Comparison of ENCODE assay signal across 11 cellular contexts in the genomic region with DNA sequence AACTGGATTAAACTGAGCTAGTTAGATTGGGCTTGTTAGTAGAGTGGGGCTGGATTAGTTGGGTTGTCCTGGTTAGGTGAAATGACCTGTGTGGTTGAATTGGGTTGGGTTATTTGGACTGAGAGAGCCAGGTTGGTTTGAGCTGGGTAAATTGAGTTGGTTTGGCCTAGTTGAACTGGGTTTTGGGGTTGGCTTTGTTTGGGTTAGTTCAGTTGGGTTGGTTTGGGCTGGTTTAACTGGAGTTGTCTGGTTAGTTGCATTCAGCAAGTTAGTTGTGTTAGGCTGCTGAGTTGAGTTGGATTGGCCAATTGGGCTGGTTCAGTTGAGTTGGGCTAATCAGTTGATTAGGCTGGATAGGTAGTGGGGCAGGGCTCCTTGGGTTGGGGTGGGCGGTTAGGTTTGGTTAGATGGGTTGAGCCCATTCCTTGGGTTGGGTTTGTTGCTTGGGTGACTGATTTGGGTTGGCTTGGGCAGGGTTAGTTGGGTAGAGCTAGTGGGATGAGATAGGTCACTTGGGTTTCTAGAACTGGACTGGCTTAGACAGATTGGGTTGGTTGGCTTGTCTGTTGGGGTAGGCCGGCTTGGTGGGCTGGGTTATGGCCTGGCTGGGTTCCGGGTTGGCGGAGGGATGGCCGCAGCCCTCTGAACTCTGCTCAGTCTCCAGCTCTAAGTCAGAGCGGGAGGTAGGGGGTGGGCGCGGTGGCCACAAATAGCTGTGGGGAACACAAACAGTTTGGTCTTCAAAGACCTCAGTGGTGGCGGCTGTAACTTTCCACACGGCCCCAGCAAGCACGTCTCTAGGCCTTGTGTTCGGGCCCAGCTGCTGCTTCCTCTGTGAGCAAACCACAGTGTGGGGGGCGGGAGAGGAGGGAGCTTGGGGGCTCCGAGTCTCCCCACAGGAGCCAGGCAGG.
A peak's percentile ranks its signal among the peaks of the same experiment; 100 is the strongest.
DNase-seq lines count a peak whose midpoint lies in the region; ATAC-seq and TF ChIP-seq lines count a peak whose summit lies in the region.
"Had no signal": no experiment of that assay in that cellular context is flagged by ENCODE, and none has a peak within 500 bp of the region (broad histone marks: within the 10 kb centered on the region; RNA-seq: fewer than 3 reads in every experiment).

No MANE protein-coding gene starts in this region.

- peak; percentile 80 for ATAC-seq in activated CD8-positive, alpha-beta T cell treated with anti-CD3 and anti-CD28 coated beads, Interleukin-2, amount 10 ng/mL, durations not matched to agents 7 days and 5 days
- peak; percentile 7 for ATAC-seq in esophagus mucosa
- ATAC-seq in stimulated activated effector memory CD8-positive, alpha-beta T cell treated with anti-CD3 and anti-CD28 coated beads, Interleukin-12 subunit alpha, Interleukin-12 subunit beta, amount 100 ng/mL, for 72 hours: peak; percentile 83

- peak; percentile 66 for DNase-seq in activated naive CD4-positive, alpha-beta T cell treated with anti-CD3 and anti-CD28 coated beads, Interleukin-2, amount 10 ng/mL, durations not matched to agents 7 days and 5 days
- DNase-seq in activated naive CD4-positive, alpha-beta T cell treated with anti-CD3 and anti-CD28 coated beads for 36 hours: no peak
- DNase-seq in activated CD8-positive, alpha-beta T cell treated with anti-CD3 and anti-CD28 coated beads, Interleukin-2, amount 10 ng/mL, durations not matched to agents 7 days and 5 days: peak; percentile 96
- DNase-seq in stimulated activated effector memory CD8-positive, alpha-beta T cell treated with anti-CD3 and anti-CD28 coated beads, Interleukin-12 subunit alpha, Interleukin-12 subunit beta, amount 100 ng/mL, for 72 hours (ENCODE audit: low spot score in 2 of 2): peak in 1 of 2 donors; percentile 87
- no peak for DNase-seq in ecto neural progenitor cell (ENCODE audit: low spot score)
- DNase-seq in ascending aorta (ENCODE audit: low spot score in 2 of 2): no peak
- no peak for DNase-seq in HAP-1 (ENCODE audit: low spot score in 2 of 2)
- DNase-seq: NCI-H1048, NCI-H774 had no signal

- TF ChIP-seq CTCF in ascending aorta (IDR thresholded peaks at IDR 0.05): no peak

- in situ Hi-C loops in HAP-1 (cut with MboI; ENCODE audit: low sequenced_read_pairs): no loop called here

- CTCF ChIA-PET in activated naive CD4-positive, alpha-beta T cell treated with anti-CD3 and anti-CD28 coated beads, Interleukin-2, amount 10 ng/mL, durations not matched to agents 7 days and 5 days (lab: Charles Lee): interaction anchor here (0.6 to 1.6 kb wide), 3 partner anchors 32 to 40 kb away, joined by 3 read pairs; no protein-coding TSS in a partner anchor
- CTCF ChIA-PET in activated naive CD4-positive, alpha-beta T cell treated with anti-CD3 and anti-CD28 coated beads for 36 hours (lab: Charles Lee): interaction anchor here (0.8 to 1.8 kb wide), 4 partner anchors 27 to 68 kb away, joined by 3 to 7 read pairs (median 4); no protein-coding TSS in a partner anchor
- CTCF ChIA-PET in activated CD8-positive, alpha-beta T cell treated with anti-CD3 and anti-CD28 coated beads, Interleukin-2, amount 10 ng/mL, durations not matched to agents 7 days and 5 days (lab: Charles Lee): interaction anchor here (0.6 to 12.4 kb wide), 16 partner anchors 9 to 104 kb away, joined by 3 to 136 read pairs (median 8); no protein-coding TSS in a partner anchor

- peaks cover 91% of the 10 kb centered on the region for H3K4me1 Mint-ChIP-seq in activated naive CD4-positive, alpha-beta T cell treated with anti-CD3 and anti-CD28 coated beads, Interleukin-2, amount 10 ng/mL, durations not matched to agents 7 days and 5 days
- peaks cover 66% of the 10 kb centered on the region for H3K4me1 Mint-ChIP-seq in activated naive CD4-positive, alpha-beta T cell treated with anti-CD3 and anti-CD28 coated beads for 36 hours (ENCODE audit: low read depth)
- peaks cover 92% of the 10 kb centered on the region for H3K4me1 Mint-ChIP-seq in activated CD8-positive, alpha-beta T cell treated with anti-CD3 and anti-CD28 coated beads, Interleukin-2, amount 10 ng/mL, durations not matched to agents 7 days and 5 days (ENCODE audit: low read depth)
- H3K4me1 Mint-ChIP-seq in stimulated activated effector memory CD8-positive, alpha-beta T cell treated with anti-CD3 and anti-CD28 coated beads, Interleukin-12 subunit alpha, Interleukin-12 subunit beta, amount 100 ng/mL, for 72 hours: peaks cover 92% of the 10 kb centered on the region

- POLR2A ChIA-PET in activated CD8-positive, alpha-beta T cell treated with anti-CD3 and anti-CD28 coated beads, Interleukin-2, amount 10 ng/mL, durations not matched to agents 7 days and 5 days (lab: Charles Lee): interaction anchor here (0.5 to 12.1 kb wide), 18 partner anchors 10 to 250 kb away, joined by 3 to 106 read pairs (median 6); a partner anchor contains a TSS

- H3K36me3 ChIP-seq in ascending aorta: no peaks in the 10 kb centered on the region
- no peaks in the 10 kb centered on the region for H3K36me3 ChIP-seq in HAP-1 (replicated peaks)

- no peaks in the 10 kb centered on the region for H3K27me3 Mint-ChIP-seq in activated naive CD4-positive, alpha-beta T cell treated with anti-CD3 and anti-CD28 coated beads, Interleukin-2, amount 10 ng/mL, durations not matched to agents 7 days and 5 days
- no peaks in the 10 kb centered on the region for H3K27me3 Mint-ChIP-seq in activated naive CD4-positive, alpha-beta T cell treated with anti-CD3 and anti-CD28 coated beads for 36 hours (ENCODE audit: low read depth)
- no peaks in the 10 kb centered on the region for H3K27me3 Mint-ChIP-seq in activated CD8-positive, alpha-beta T cell treated with anti-CD3 and anti-CD28 coated beads, Interleukin-2, amount 10 ng/mL, durations not matched to agents 7 days and 5 days (ENCODE audit: low read depth)

- no peak overlapping the region for H3K4me3 Mint-ChIP-seq in activated naive CD4-positive, alpha-beta T cell treated with anti-CD3 and anti-CD28 coated beads, Interleukin-2, amount 10 ng/mL, durations not matched to agents 7 days and 5 days
- H3K4me3 Mint-ChIP-seq in activated naive CD4-positive, alpha-beta T cell treated with anti-CD3 and anti-CD28 coated beads for 36 hours: no peak overlapping the region
- peak overlapping the region; percentile 66 for H3K4me3 Mint-ChIP-seq in activated CD8-positive, alpha-beta T cell treated with anti-CD3 and anti-CD28 coated beads, Interleukin-2, amount 10 ng/mL, durations not matched to agents 7 days and 5 days
- H3K4me3 Mint-ChIP-seq in stimulated activated effector memory CD8-positive, alpha-beta T cell treated with anti-CD3 and anti-CD28 coated beads, Interleukin-12 subunit alpha, Interleukin-12 subunit beta, amount 100 ng/mL, for 72 hours: peak overlapping the region; percentile 68

- H3K4me3 ChIP-seq in ascending aorta: no peak overlapping the region
- H3K4me3 ChIP-seq in HAP-1: no peak overlapping the region
- H3K4me3 ChIP-seq: lung had no signal

- intact Hi-C loops in activated naive CD4-positive, alpha-beta T cell treated with anti-CD3 and anti-CD28 coated beads for 36 hours (cut with micrococcal nuclease): no loop called here
- intact Hi-C loops in ascending aorta (cut with DNase I): no loop called here

- H3K36me3 Mint-ChIP-seq in activated naive CD4-positive, alpha-beta T cell treated with anti-CD3 and anti-CD28 coated beads, Interleukin-2, amount 10 ng/mL, durations not matched to agents 7 days and 5 days: peaks cover 24% of the 10 kb centered on the region
- peaks cover 3% of the 10 kb centered on the region for H3K36me3 Mint-ChIP-seq in activated naive CD4-positive, alpha-beta T cell treated with anti-CD3 and anti-CD28 coated beads for 36 hours (ENCODE audit: low read depth)
- H3K36me3 Mint-ChIP-seq in activated CD8-positive, alpha-beta T cell treated with anti-CD3 and anti-CD28 coated beads, Interleukin-2, amount 10 ng/mL, durations not matched to agents 7 days and 5 days (ENCODE audit: low read depth): peaks cover 17% of the 10 kb centered on the region
- H3K36me3 Mint-ChIP-seq in stimulated activated effector memory CD8-positive, alpha-beta T cell treated with anti-CD3 and anti-CD28 coated beads, Interleukin-12 subunit alpha, Interleukin-12 subunit beta, amount 100 ng/mL, for 72 hours: peaks cover 16% of the 10 kb centered on the region

- peaks cover 6% of the 10 kb centered on the region for H3K9me3 Mint-ChIP-seq in activated naive CD4-positive, alpha-beta T cell treated with anti-CD3 and anti-CD28 coated beads, Interleukin-2, amount 10 ng/mL, durations not matched to agents 7 days and 5 days
- no peaks in the 10 kb centered on the region for H3K9me3 Mint-ChIP-seq in activated naive CD4-positive, alpha-beta T cell treated with anti-CD3 and anti-CD28 coated beads for 36 hours
- H3K9me3 Mint-ChIP-seq in activated CD8-positive, alpha-beta T cell treated with anti-CD3 and anti-CD28 coated beads, Interleukin-2, amount 10 ng/mL, durations not matched to agents 7 days and 5 days (ENCODE audit: insufficient read depth): no peaks in the 10 kb centered on the region
- H3K9me3 Mint-ChIP-seq in stimulated activated effector memory CD8-positive, alpha-beta T cell treated with anti-CD3 and anti-CD28 coated beads, Interleukin-12 subunit alpha, Interleukin-12 subunit beta, amount 100 ng/mL, for 72 hours: no peaks in the 10 kb centered on the region

- H3K4me1 ChIP-seq in ascending aorta (no peaks in the 10 kb centered on the region), HAP-1 (no peaks in the 10 kb centered on the region)

- no peak overlapping the region for H3K27ac ChIP-seq in ascending aorta

- H3K27ac Mint-ChIP-seq in activated naive CD4-positive, alpha-beta T cell treated with anti-CD3 and anti-CD28 coated beads, Interleukin-2, amount 10 ng/mL, durations not matched to agents 7 days and 5 days: peak overlapping the region; percentile 82
- H3K27ac Mint-ChIP-seq in activated naive CD4-positive, alpha-beta T cell treated with anti-CD3 and anti-CD28 coated beads for 36 hours: no peak overlapping the region
- H3K27ac Mint-ChIP-seq in activated CD8-positive, alpha-beta T cell treated with anti-CD3 and anti-CD28 coated beads, Interleukin-2, amount 10 ng/mL, durations not matched to agents 7 days and 5 days: peak overlapping the region; percentile 96
- peak overlapping the region; percentile 96 for H3K27ac Mint-ChIP-seq in stimulated activated effector memory CD8-positive, alpha-beta T cell treated with anti-CD3 and anti-CD28 coated beads, Interleukin-12 subunit alpha, Interleukin-12 subunit beta, amount 100 ng/mL, for 72 hours

- H3K9me3 ChIP-seq in ascending aorta (no peaks in the 10 kb centered on the region), HAP-1 (no peaks in the 10 kb centered on the region)

- H3K27me3 ChIP-seq in ascending aorta: no peaks in the 10 kb centered on the region
- no peaks in the 10 kb centered on the region for H3K27me3 ChIP-seq in HAP-1 (ENCODE audit: low read depth)

Comparison
In these comparisons a context has a peak if more than half of its experiments do, and no peak if none do; other contexts are left out.
1. DNase-seq: peak in activated naive CD4-positive, alpha-beta T cell treated with anti-CD3 and anti-CD28 coated beads, Interleukin-2, amount 10 ng/mL, durations not matched to agents 7 days and 5 days (single experiment) and activated CD8-positive, alpha-beta T cell treated with anti-CD3 and anti-CD28 coated beads, Interleukin-2, amount 10 ng/mL, durations not matched to agents 7 days and 5 days (single experiment); none in activated naive CD4-positive, alpha-beta T cell treated with anti-CD3 and anti-CD28 coated beads for 36 hours (single experiment), ecto neural progenitor cell (single experiment), ascending aorta (0 of 2) and HAP-1 (0 of 2).
2. H3K4me3 Mint-ChIP-seq: peak in activated CD8-positive, alpha-beta T cell treated with anti-CD3 and anti-CD28 coated beads, Interleukin-2, amount 10 ng/mL, durations not matched to agents 7 days and 5 days (single experiment) and stimulated activated effector memory CD8-positive, alpha-beta T cell treated with anti-CD3 and anti-CD28 coated beads, Interleukin-12 subunit alpha, Interleukin-12 subunit beta, amount 100 ng/mL, for 72 hours (single experiment); none in activated naive CD4-positive, alpha-beta T cell treated with anti-CD3 and anti-CD28 coated beads, Interleukin-2, amount 10 ng/mL, durations not matched to agents 7 days and 5 days (single experiment) and activated naive CD4-positive, alpha-beta T cell treated with anti-CD3 and anti-CD28 coated beads for 36 hours (single experiment).
3. ATAC-seq: peak in every context shown above with its lines; median percentile 83 in stimulated activated effector memory CD8-positive, alpha-beta T cell treated with anti-CD3 and anti-CD28 coated beads, Interleukin-12 subunit alpha, Interleukin-12 subunit beta, amount 100 ng/mL, for 72 hours; 80 in activated CD8-positive, alpha-beta T cell treated with anti-CD3 and anti-CD28 coated beads, Interleukin-2, amount 10 ng/mL, durations not matched to agents 7 days and 5 days; 7 in esophagus mucosa.